In the genomic region with DNA sequence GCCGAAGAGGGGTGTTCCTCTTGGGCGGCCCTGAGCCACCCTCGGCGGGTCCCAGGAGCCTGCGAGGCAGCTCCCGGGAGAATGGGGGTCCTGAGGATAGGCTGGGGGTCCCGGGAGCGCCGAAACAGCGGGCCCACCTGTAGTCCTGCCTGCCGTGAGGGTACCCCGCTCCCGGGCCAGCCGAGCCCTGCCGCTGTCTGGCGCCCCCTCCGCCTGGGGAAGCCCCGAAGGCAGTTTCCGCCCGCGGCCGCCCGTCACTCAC, we compare ENCODE assay signal across 8 cellular contexts. TPM values are rescaled to one million over a fixed set of nuclear protein-coding genes. Genes with fewer than 3 reads are reported as not detected.
DNase-seq lines count a peak whose midpoint lies in the region; ATAC-seq and TF ChIP-seq lines count a peak whose summit lies in the region.

No MANE protein-coding gene starts in this region.

- peak overlapping the region in 4 of 5 experiments; percentile 84 to 99 (median 97) for H3K27ac Mint-ChIP-seq in brain

- ATAC-seq in GM18868 (IDR thresholded peaks at IDR 0.05; ENCODE audit: unreplicated experiment), result peak; percentile 16
- peak; percentile 19 for ATAC-seq in HG03135 (IDR thresholded peaks at IDR 0.05; ENCODE audit: unreplicated experiment)
- no peak for ATAC-seq in lung (ENCODE audit: insufficient read depth, low FRiP score)
- ATAC-seq in HG03460 (IDR thresholded peaks at IDR 0.05; ENCODE audit: unreplicated experiment), result no peak

- H3K36me3 ChIP-seq in lung (ENCODE audit: control insufficient read depth in 2 of 2, insufficient read depth in 2 of 2, low read length in 2 of 2) (peaks cover 0 to 4% of the 10 kb centered on the region in 2 donors), vagina (no peaks in the 10 kb centered on the region)

- peak overlapping the region; percentile 99 to 100 for H3K27ac ChIP-seq in lung (ENCODE audit: low read depth in 1 of 2, low read length in 1 of 2)
- peak overlapping the region; percentile 97 for H3K27ac ChIP-seq in vagina

- H3K4me1 ChIP-seq in lung (ENCODE audit: control insufficient read depth in 2 of 2, insufficient read depth in 2 of 2, low read length in 2 of 2), result peaks cover 12 to 13% of the 10 kb centered on the region in 2 donors
- H3K4me1 ChIP-seq in vagina, result peaks cover 43% of the 10 kb centered on the region

- H3K27me3 ChIP-seq in lung (ENCODE audit: control insufficient read depth, insufficient read depth), result no peaks in the 10 kb centered on the region
- no peaks in the 10 kb centered on the region for H3K27me3 ChIP-seq in vagina

- no peak for TF ChIP-seq POLR2A in vagina (IDR thresholded peaks at IDR 0.05)

- H3K27me3 Mint-ChIP-seq in brain, result peaks cover 10% of the 10 kb centered on the region

- peaks cover 67% of the 10 kb centered on the region for H3K4me1 Mint-ChIP-seq in brain

- peak overlapping the region; percentile 96 for H3K4me3 ChIP-seq in lung
- H3K4me3 ChIP-seq in vagina, result peak overlapping the region; percentile 87 to 91

- H3K9me3 ChIP-seq in lung (ENCODE audit: control insufficient read depth in 2 of 2, insufficient read depth in 1 of 2, low read length in 1 of 2), result peaks cover 0 to 2% of the 10 kb centered on the region in 2 donors
- no peaks in the 10 kb centered on the region for H3K9me3 ChIP-seq in vagina

- H3K36me3 Mint-ChIP-seq in brain, result no peaks in the 10 kb centered on the region

- H3K4me3 Mint-ChIP-seq in brain, result peak overlapping the region; percentile 96 to 100 (median 99)

- intact Hi-C loops in vagina (cut with DNase I), result no loop called here

- DNase-seq in lung (ENCODE audit: low spot score) (no peak), vagina (ENCODE audit: extremely low spot score in 2 of 2) (no peak), COR-L47 (lab: John Stamatoyannopoulos, UW) (no peak), NOMO-1 treated with dmso at 0.1 percent for 144 hours (lab: John Stamatoyannopoulos, UW; ENCODE audit: unreplicated experiment) (no peak)

- peaks cover 0 to 2% (median 0%) of the 10 kb centered on the region in 5 experiments for H3K9me3 Mint-ChIP-seq in brain

- 0 to 1% methylated on average over 20 to 23 of the region's 23 CpGs for WGBS in lung, 2 donors

- TF ChIP-seq CTCF in brain (conservative IDR thresholded peaks at IDR 0.05) (no peak), lung (IDR thresholded peaks at IDR 0.05; ENCODE audit: control extremely low read depth, extremely low read depth) (no peak), vagina (IDR thresholded peaks at IDR 0.05) (no peak)

RNA-seq across cellular contexts. Expression of gene SPATA2, which starts 0.3 kb away (rescaled TPM):
- polyA plus RNA-seq in brain (ENCODE audit: insufficient read depth, low read depth, low replicate concordance), result 16.6 TPM
- total RNA-seq in lung, result 1 to 10 TPM; 4.2 to 8.0 TPM
- polyA plus RNA-seq in lung, result 1 to 10 TPM; 4.4 to 5.4 TPM
- total RNA-seq in vagina, result 4.7 TPM

RNA-seq across cellular contexts. Expression of gene RNF114, which starts 21.1 kb away (rescaled TPM):
- 82.0 TPM for polyA plus RNA-seq in brain (ENCODE audit: insufficient read depth, low read depth, low replicate concordance)
- total RNA-seq in lung, result 10 to 100 TPM; 63.0 to 69.7 TPM
- polyA plus RNA-seq in lung, result 10 to 100 TPM; 37.6 to 57.1 TPM
- 153 TPM for total RNA-seq in vagina

Comparison
In these comparisons a context has a peak if more than half of its experiments do, and no peak if none do; other contexts are left out.
1. ATAC-seq: peak in GM18868 (single experiment) and HG03135 (single experiment); none in lung (single experiment) and HG03460 (single experiment).